8 cellular contexts compared by ENCODE assay signal in genomic region chr19:13116282-13117175, GRCh38. TPM values are rescaled to one million over a fixed set of nuclear protein-coding genes. Genes with fewer than 3 reads are reported as not detected.
DNase-seq lines count a peak whose midpoint lies in the region; ATAC-seq lines count a peak whose summit lies in the region.

Gene TRMT1 (minus strand): TSS chr19:13116740. CDS start chr19:13116399, 341 bp downstream.

- peak; percentile 43 for ATAC-seq in GM21723 (IDR thresholded peaks at IDR 0.05; ENCODE audit: unreplicated experiment)

- H3K36me3 Mint-ChIP-seq in activated naive CD4-positive, alpha-beta T cell treated with anti-CD3 and anti-CD28 coated beads, Interleukin-2, amount 10 ng/mL, durations not matched to agents 7 days and 5 days, result peaks cover 10% of the 10 kb centered on the region

- peaks cover 46% of the 10 kb centered on the region for H3K4me1 Mint-ChIP-seq in activated naive CD4-positive, alpha-beta T cell treated with anti-CD3 and anti-CD28 coated beads, Interleukin-2, amount 10 ng/mL, durations not matched to agents 7 days and 5 days

- H3K27ac ChIP-seq in substantia nigra (ENCODE audit: low read depth, low read length, poor library complexity, severe bottlenecking), result peak within 1 kb of the TSS; percentile 63

- H3K4me3 Mint-ChIP-seq in activated naive CD4-positive, alpha-beta T cell treated with anti-CD3 and anti-CD28 coated beads, Interleukin-2, amount 10 ng/mL, durations not matched to agents 7 days and 5 days, result peak within 1 kb of the TSS; percentile 90

- H3K27ac Mint-ChIP-seq in activated naive CD4-positive, alpha-beta T cell treated with anti-CD3 and anti-CD28 coated beads, Interleukin-2, amount 10 ng/mL, durations not matched to agents 7 days and 5 days, result peak within 1 kb of the TSS; percentile 92

- CTCF ChIA-PET in activated naive CD4-positive, alpha-beta T cell treated with anti-CD3 and anti-CD28 coated beads, Interleukin-2, amount 10 ng/mL, durations not matched to agents 7 days and 5 days (lab: Charles Lee), result interaction anchor here (1.9 kb wide), 1 partner anchor 12 kb away, joined by 7 read pairs; no protein-coding TSS in a partner anchor

- no peaks in the 10 kb centered on the region for H3K27me3 Mint-ChIP-seq in activated naive CD4-positive, alpha-beta T cell treated with anti-CD3 and anti-CD28 coated beads, Interleukin-2, amount 10 ng/mL, durations not matched to agents 7 days and 5 days

- peak; percentile 94 for DNase-seq in COLO668 (lab: John Stamatoyannopoulos, UW; ENCODE audit: unreplicated experiment)
- DNase-seq in NAMALWA (ENCODE audit: low spot score), result peak; percentile 95
- peak; percentile 89 for DNase-seq in SK-N-DZ (ENCODE audit: low spot score)
- peak; percentile 95 for DNase-seq in activated naive CD4-positive, alpha-beta T cell treated with anti-CD3 and anti-CD28 coated beads, Interleukin-2, amount 10 ng/mL, durations not matched to agents 7 days and 5 days
- DNase-seq in germinal center (ENCODE audit: low spot score), result peak; percentile 93
- DNase-seq in nucleus accumbens (lab: John Stamatoyannopoulos, UW), result peak in 54 of 56 donors; percentile 67 to 95 (median 86)
- DNase-seq in substantia nigra (lab: John Stamatoyannopoulos, UW), result peak; percentile 30 to 92 (median 83)

- H3K9me3 Mint-ChIP-seq in activated naive CD4-positive, alpha-beta T cell treated with anti-CD3 and anti-CD28 coated beads, Interleukin-2, amount 10 ng/mL, durations not matched to agents 7 days and 5 days, result no peaks in the 10 kb centered on the region

RNA-seq across cellular contexts. Expression of gene TRMT1, which starts in this region (rescaled TPM):
- 51.1 and 87.6 TPM in 2 replicates for polyA plus RNA-seq in SK-N-DZ (2014; cell fraction: cytosol; rRNA removed)
- 354 and 363 TPM in 2 replicates for polyA plus RNA-seq in SK-N-DZ (2014; cell fraction: nucleus; rRNA removed)

Comparison
In these comparisons a context has a peak if more than half of its experiments do, and no peak if none do; other contexts are left out.
1. Peak in every context shown above with its lines: DNase-seq, ATAC-seq and H3K27ac ChIP-seq.